26 cellular contexts compared by ENCODE assay signal in the genomic region with DNA sequence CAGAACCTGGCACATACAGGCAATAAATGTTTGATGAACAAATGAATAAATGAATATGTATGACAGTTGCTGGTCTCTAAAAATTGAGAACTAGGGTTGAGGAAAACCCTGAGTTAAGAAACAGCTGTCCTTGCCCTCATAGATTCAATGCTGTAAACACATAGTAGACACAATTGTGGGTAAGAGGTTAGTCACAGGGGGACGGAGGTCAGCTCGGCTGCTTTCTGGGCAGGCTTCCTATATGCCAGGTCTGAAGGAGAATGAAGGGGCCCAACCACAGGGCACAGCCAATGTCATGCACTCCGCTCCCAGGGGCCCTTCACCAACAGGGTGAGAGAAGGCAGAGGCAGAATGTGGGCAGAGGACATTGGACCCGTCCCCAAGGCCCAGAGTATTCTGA.
"Had no signal": no experiment of that assay in that cellular context is flagged by ENCODE, and none has a peak within 500 bp of the region (broad histone marks: within the 10 kb centered on the region; RNA-seq: fewer than 3 reads in every experiment).

No MANE protein-coding gene starts in this region.

- H3K4me3 ChIP-seq: K562, Peyer's patch had no signal

- ATAC-seq: HepG2, K562, PC-3, T-cell had no signal

- H3K9me3 ChIP-seq: Peyer's patch, SK-N-SH had no signal

- H3K36me3 ChIP-seq: Peyer's patch had no signal

- DNase-seq: Kasumi-1, NCI-H1092, NCI-H1105 treated with DMSO at 0.1 percent for 48 hours, NCI-H1417 treated with DMSO at 0.1 percent for 48 hours, NCI-H146, NCI-H1694 treated with DMSO at 0.1 percent for 48 hours, NCI-H1930, NCI-H2081, NCI-H2171, NCI-H226, NCI-H446, NCI-H510A, NCI-H524 treated with DMSO at 0.1 percent for 48 hours, NCI-H69, NCI-H774, PC-3, Peyer's patch, Right ventricle myocardium superior, RPMI8226, SIG-M5, SK-N-SH, SW 1271, T-cell had no signal

- H3K9ac ChIP-seq: KMS-11, SK-N-SH had no signal

- H3K27me3 ChIP-seq: Peyer's patch had no signal

- H3K27ac ChIP-seq: KMS-11, Peyer's patch had no signal

- H3K4me2 ChIP-seq: KMS-11, SK-N-SH had no signal

- H3K4me1 ChIP-seq: Peyer's patch had no signal
